ENCODE assay signal across 9 cellular contexts in the genomic region with DNA sequence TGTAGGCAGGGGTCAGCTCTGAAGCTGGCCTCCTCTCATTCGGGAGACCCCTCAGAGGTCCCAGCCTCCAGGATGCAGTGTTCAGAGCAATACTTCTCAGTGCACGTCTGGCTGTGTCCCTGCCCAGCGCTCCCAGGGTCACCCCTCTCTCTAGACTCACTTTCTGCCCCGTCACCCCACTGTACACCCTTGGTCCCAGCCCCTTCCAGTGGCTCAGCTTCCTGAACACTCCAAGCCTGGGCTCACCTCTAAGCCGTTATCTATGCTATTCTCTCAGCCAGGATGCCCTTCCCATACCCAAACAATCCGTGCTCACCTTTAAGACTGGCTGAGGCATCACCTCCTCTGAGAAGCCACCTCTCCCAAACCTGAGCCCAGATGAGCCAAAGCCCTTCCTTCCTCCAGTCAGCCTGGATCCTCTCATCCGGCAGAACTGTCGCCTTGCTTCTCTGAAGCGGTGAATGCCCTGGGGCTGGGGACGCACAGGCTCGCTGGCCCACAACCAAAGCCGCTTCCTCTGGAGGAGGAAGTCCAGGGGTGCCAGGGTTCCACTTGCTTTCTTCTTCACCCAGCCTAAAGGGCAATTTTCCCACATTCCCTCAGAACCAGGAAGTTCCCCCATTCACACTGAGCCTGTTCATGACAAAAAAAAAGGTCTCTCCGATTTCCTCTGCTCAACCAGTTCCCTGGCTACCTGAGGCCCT. TPM values are rescaled to one million over a fixed set of nuclear protein-coding genes. Genes with fewer than 3 reads are reported as not detected.
DNase-seq lines count a peak whose midpoint lies in the region; ATAC-seq and TF ChIP-seq lines count a peak whose summit lies in the region.
"Had no signal": no experiment of that assay in that cellular context is flagged by ENCODE, and none has a peak within 500 bp of the region (broad histone marks: within the 10 kb centered on the region; RNA-seq: fewer than 3 reads in every experiment).

No MANE protein-coding gene starts in this region.

- 49 to 56% methylated on average over 7 to 13 of the region's 13 CpGs for WGBS in upper lobe of left lung, 2 donors

- no peaks in the 10 kb centered on the region for H3K27me3 Mint-ChIP-seq in activated T-cell treated with anti-CD3 and anti-CD28 coated beads, Interleukin-2, amount 50 U/mL, for 24 hours
- no peaks in the 10 kb centered on the region for H3K27me3 Mint-ChIP-seq in activated T-cell treated with anti-CD3 and anti-CD28 coated beads, Interleukin-2, amount 50 U/mL, for 4 hours (ENCODE audit: low read depth)
- no peaks in the 10 kb centered on the region for H3K27me3 Mint-ChIP-seq in activated naive CD8-positive, alpha-beta T cell

- H3K4me3 Mint-ChIP-seq in activated T-cell treated with anti-CD3 and anti-CD28 coated beads, Interleukin-2, amount 50 U/mL, for 24 hours, result no peak overlapping the region
- H3K4me3 Mint-ChIP-seq in activated T-cell treated with anti-CD3 and anti-CD28 coated beads, Interleukin-2, amount 50 U/mL, for 4 hours, result no peak overlapping the region
- peak overlapping the region; percentile 72 for H3K4me3 Mint-ChIP-seq in activated naive CD8-positive, alpha-beta T cell

- H3K27ac ChIP-seq in lower lobe of right lung, result peak overlapping the region; percentile 74
- peak overlapping the region; percentile 76 to 85 (median 81) for H3K27ac ChIP-seq in upper lobe of left lung

- H3K36me3 ChIP-seq in lower lobe of right lung (no peaks in the 10 kb centered on the region), upper lobe of left lung (no peaks in the 10 kb centered on the region)

- TF ChIP-seq EP300 in upper lobe of left lung (IDR thresholded peaks at IDR 0.05), result no peak

- peaks cover 46% of the 10 kb centered on the region for H3K4me1 Mint-ChIP-seq in activated T-cell treated with anti-CD3 and anti-CD28 coated beads, Interleukin-2, amount 50 U/mL, for 24 hours (ENCODE audit: low read depth)
- H3K4me1 Mint-ChIP-seq in activated T-cell treated with anti-CD3 and anti-CD28 coated beads, Interleukin-2, amount 50 U/mL, for 4 hours (ENCODE audit: low read depth), result peaks cover 41% of the 10 kb centered on the region
- peaks cover 39% of the 10 kb centered on the region for H3K4me1 Mint-ChIP-seq in activated naive CD8-positive, alpha-beta T cell (ENCODE audit: low read depth)

- no peak for TF ChIP-seq CTCF in lower lobe of right lung (IDR thresholded peaks at IDR 0.05)
- TF ChIP-seq CTCF in upper lobe of left lung (IDR thresholded peaks at IDR 0.05), result no peak

- H3K9me3 Mint-ChIP-seq in activated T-cell treated with anti-CD3 and anti-CD28 coated beads, Interleukin-2, amount 50 U/mL, for 24 hours, result no peaks in the 10 kb centered on the region
- H3K9me3 Mint-ChIP-seq in activated T-cell treated with anti-CD3 and anti-CD28 coated beads, Interleukin-2, amount 50 U/mL, for 4 hours, result no peaks in the 10 kb centered on the region
- H3K9me3 Mint-ChIP-seq in activated naive CD8-positive, alpha-beta T cell (ENCODE audit: low read depth), result no peaks in the 10 kb centered on the region

- H3K27ac Mint-ChIP-seq in activated T-cell treated with anti-CD3 and anti-CD28 coated beads, Interleukin-2, amount 50 U/mL, for 24 hours, result peak overlapping the region; percentile 58
- H3K27ac Mint-ChIP-seq in activated naive CD8-positive, alpha-beta T cell, result peak overlapping the region; percentile 88

- H3K9me3 ChIP-seq in lower lobe of right lung (no peaks in the 10 kb centered on the region), upper lobe of left lung (no peaks in the 10 kb centered on the region)

- TF ChIP-seq POLR2A in upper lobe of left lung (IDR thresholded peaks at IDR 0.05), result no peak

- H3K4me3 ChIP-seq in lower lobe of right lung (no peak overlapping the region), upper lobe of left lung (no peak overlapping the region)

- H3K27me3 ChIP-seq in lower lobe of right lung (ENCODE audit: low read depth) (no peaks in the 10 kb centered on the region), upper lobe of left lung (no peaks in the 10 kb centered on the region)

- ATAC-seq in activated T-cell treated with anti-CD3 and anti-CD28 coated beads, Interleukin-2, amount 50 U/mL, for 4 hours, result no peak
- ATAC-seq in lower lobe of right lung, result no peak
- peak in 1 of 2 donors; percentile 16 for ATAC-seq in upper lobe of left lung (ENCODE audit: low FRiP score in 2 of 2)
- ATAC-seq in GM18861 (IDR thresholded peaks at IDR 0.05; ENCODE audit: unreplicated experiment), result no peak
- ATAC-seq: left lobe of liver had no signal

- H3K4me1 ChIP-seq in lower lobe of right lung (peaks cover 58% of the 10 kb centered on the region), upper lobe of left lung (peaks cover 38 to 61% (median 49%) of the 10 kb centered on the region in 4 donors)

- no peak for DNase-seq in activated T-cell treated with anti-CD3 and anti-CD28 coated beads, Interleukin-2, amount 50 U/mL, for 24 hours
- no peak for DNase-seq in activated T-cell treated with anti-CD3 and anti-CD28 coated beads, Interleukin-2, amount 50 U/mL, for 4 hours
- DNase-seq in lower lobe of right lung (peak; percentile 67), upper lobe of left lung (peak in 1 of 2 donors; percentile 55), cortex of kidney (lab: John Stamatoyannopoulos, UW) (no peak), LoVo (ENCODE audit: low spot score) (no peak)

- intact Hi-C loops in lower lobe of right lung (cut with DNase I), result loop anchor here (10.0 kb wide), 1 partner anchor 454 kb away; a partner anchor contains a TSS

- H3K36me3 Mint-ChIP-seq in activated T-cell treated with anti-CD3 and anti-CD28 coated beads, Interleukin-2, amount 50 U/mL, for 24 hours (ENCODE audit: low read depth), result no peaks in the 10 kb centered on the region
- H3K36me3 Mint-ChIP-seq in activated T-cell treated with anti-CD3 and anti-CD28 coated beads, Interleukin-2, amount 50 U/mL, for 4 hours (ENCODE audit: insufficient read depth), result no peaks in the 10 kb centered on the region
- H3K36me3 Mint-ChIP-seq in activated naive CD8-positive, alpha-beta T cell, result peaks cover 2% of the 10 kb centered on the region

RNA-seq across cellular contexts. Expression of a gene that starts 13.7 kb away (rescaled TPM):
- 1 to 10 TPM in 1 of 3 donors, under 1 TPM in 2; 0.71 to 1.0 (median 0.76) TPM for total RNA-seq in activated T-cell treated with anti-CD3 and anti-CD28 coated beads, Interleukin-2, amount 50 U/mL, for 4 hours
- 39.5 TPM for total RNA-seq in lower lobe of right lung
- 10 to 100 TPM; 23.4 to 71.9 (median 33.6) TPM for total RNA-seq in upper lobe of left lung

RNA-seq across cellular contexts. Expression of a gene that starts 30.0 kb away (rescaled TPM):
- total RNA-seq in activated T-cell treated with anti-CD3 and anti-CD28 coated beads, Interleukin-2, amount 50 U/mL, for 4 hours, result 10 to 100 TPM in 1 of 3 donors, 1 to 10 TPM in 2; 6.9 to 11.0 (median 8.6) TPM
- 7.2 TPM for total RNA-seq in lower lobe of right lung
- 10 to 100 TPM in 4 of 6 donors, 1 to 10 TPM in 1, not detected in 1; 8.6 to 38.9 (median 21.0) TPM for total RNA-seq in upper lobe of left lung

Comparison
In these comparisons a context has a peak if more than half of its experiments do, and no peak if none do; other contexts are left out.
1. RNA of a gene that starts 13.7 kb away (total RNA-seq): 39.5 TPM in lower lobe of right lung (single experiment) and 23.4 to 71.9 TPM in upper lobe of left lung; 0.71 to 1.0 TPM in activated T-cell treated with anti-CD3 and anti-CD28 coated beads, Interleukin-2, amount 50 U/mL, for 4 hours; every median in the first group is over 10 times any median in the second.